In the genomic region with DNA sequence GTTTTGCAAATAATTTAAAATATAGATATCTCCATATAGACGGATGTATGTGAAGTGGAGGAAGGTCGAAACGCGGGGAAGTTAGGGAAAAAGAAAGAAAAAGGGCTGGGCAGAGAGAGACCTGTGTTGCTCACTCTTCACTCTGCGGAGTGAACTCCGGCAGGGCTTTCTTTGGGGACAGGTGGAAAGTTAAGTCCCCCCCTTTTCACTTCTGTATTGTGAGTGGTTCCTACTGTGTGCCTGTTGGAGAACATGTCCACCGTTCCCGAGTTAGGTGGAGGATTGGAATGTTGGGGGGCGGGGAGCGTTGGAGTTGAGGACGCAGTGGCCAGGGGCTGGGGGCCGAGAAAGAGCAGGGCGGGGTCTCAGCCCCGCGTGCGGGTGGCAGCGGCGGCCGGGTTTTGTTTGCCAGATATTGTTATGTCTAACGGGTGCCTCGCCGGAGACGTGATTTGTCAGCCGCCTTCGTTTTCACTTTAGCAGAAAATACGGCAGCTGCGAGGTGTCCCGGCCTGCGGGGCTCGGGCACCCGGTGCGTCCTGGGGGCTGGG, we compare ENCODE assay signal across 8 cellular contexts.
DNase-seq lines count a peak whose midpoint lies in the region; ATAC-seq and TF ChIP-seq lines count a peak whose summit lies in the region.

No MANE protein-coding gene starts in this region.

- in situ Hi-C loops in KBM-7 (cut with MboI; ENCODE audit: low pct_unique_long_range_greater_than_20kb, low sequenced_read_pairs), result no loop called here

- H3K36me3 Mint-ChIP-seq in natural killer cell, result peaks cover 14% of the 10 kb centered on the region

- H3K27me3 ChIP-seq in KMS-11 (ENCODE audit: insufficient read depth, low read depth), result peaks cover 52% of the 10 kb centered on the region
- peaks cover 34% of the 10 kb centered on the region for H3K27me3 ChIP-seq in effector memory CD4-positive, alpha-beta T cell (replicated peaks; ENCODE audit: control insufficient read depth, insufficient read depth, low read length, poor library complexity, severe bottlenecking)

- no peaks in the 10 kb centered on the region for H3K4me1 ChIP-seq in KMS-11 (ENCODE audit: low read depth, poor library complexity, severe bottlenecking)
- peaks cover 15% of the 10 kb centered on the region for H3K4me1 ChIP-seq in effector memory CD4-positive, alpha-beta T cell (ENCODE audit: control insufficient read depth, insufficient read depth, low read length, poor library complexity, severe bottlenecking)

- no peak overlapping the region for H3K4me3 ChIP-seq in KMS-11 (IDR thresholded peaks at IDR 0.05; ENCODE audit: insufficient read depth, low read depth, low read length)
- peak overlapping the region; percentile 35 for H3K4me3 ChIP-seq in effector memory CD4-positive, alpha-beta T cell (ENCODE audit: insufficient read depth, low read depth, low read length, poor library complexity, severe bottlenecking)

- H3K9ac ChIP-seq in KMS-11, result peak overlapping the region; percentile 29; the same call in 1 of the 2 replicates

- intact Hi-C loops in natural killer cell (cut with micrococcal nuclease), result no loop called here

- peak overlapping the region; percentile 97 for H3K4me2 ChIP-seq in KMS-11

- ATAC-seq in GM18868 (IDR thresholded peaks at IDR 0.05; ENCODE audit: unreplicated experiment) (peak; percentile 23), natural killer cell (peak in 1 of 3 donors; percentile 9), HG03469 (IDR thresholded peaks at IDR 0.05; ENCODE audit: unreplicated experiment) (no peak)

- H3K27ac ChIP-seq in KMS-11, result no peak overlapping the region
- H3K27ac ChIP-seq in effector memory CD4-positive, alpha-beta T cell (ENCODE audit: insufficient read depth, low read length, poor library complexity, severe bottlenecking), result no peak overlapping the region

- peak overlapping the region; percentile 29 to 38 for H3K27ac Mint-ChIP-seq in natural killer cell

- no peaks in the 10 kb centered on the region for H4K20me1 ChIP-seq in KMS-11 (ENCODE audit: insufficient read depth)

- no peaks in the 10 kb centered on the region for H3K9me3 Mint-ChIP-seq in natural killer cell

- peak overlapping the region; percentile 90 for H3K4me3 Mint-ChIP-seq in natural killer cell

- peaks cover 52 to 66% of the 10 kb centered on the region in 2 donors for H3K27me3 Mint-ChIP-seq in natural killer cell (ENCODE audit: low read depth in 2 of 2)

- H3K4me1 Mint-ChIP-seq in natural killer cell, result peaks cover 22 to 30% of the 10 kb centered on the region in 2 donors

- peak overlapping the region; percentile 89 for H2AFZ ChIP-seq in KMS-11 (ENCODE audit: low read depth)

- DNase-seq in effector memory CD4-positive, alpha-beta T cell, result no peak
- DNase-seq in natural killer cell, result no peak
- no peak for DNase-seq in cerebellum (ENCODE audit: low spot score)
- no peak for DNase-seq in KBM-7
- DNase-seq in HUDEP-2 (lab: John Stamatoyannopoulos, UW; ENCODE audit: unreplicated experiment in 76 of 76), result no peak

- H3K9me3 ChIP-seq in effector memory CD4-positive, alpha-beta T cell (ENCODE audit: control insufficient read depth, low read length), result no peaks in the 10 kb centered on the region

- no peaks in the 10 kb centered on the region for H3K36me3 ChIP-seq in KMS-11 (ENCODE audit: insufficient read depth)
- no peaks in the 10 kb centered on the region for H3K36me3 ChIP-seq in effector memory CD4-positive, alpha-beta T cell (ENCODE audit: control insufficient read depth, insufficient read depth, low read length)

- TF ChIP-seq CTCF in KMS-11 (conservative IDR thresholded peaks at IDR 0.05; ENCODE audit: low read depth, low read length) (no peak), natural killer cell (IDR thresholded peaks at IDR 0.05) (no peak)

- H3K79me2 ChIP-seq in KMS-11 (ENCODE audit: insufficient read depth, low read depth), result no peaks in the 10 kb centered on the region
